In the genomic region with DNA sequence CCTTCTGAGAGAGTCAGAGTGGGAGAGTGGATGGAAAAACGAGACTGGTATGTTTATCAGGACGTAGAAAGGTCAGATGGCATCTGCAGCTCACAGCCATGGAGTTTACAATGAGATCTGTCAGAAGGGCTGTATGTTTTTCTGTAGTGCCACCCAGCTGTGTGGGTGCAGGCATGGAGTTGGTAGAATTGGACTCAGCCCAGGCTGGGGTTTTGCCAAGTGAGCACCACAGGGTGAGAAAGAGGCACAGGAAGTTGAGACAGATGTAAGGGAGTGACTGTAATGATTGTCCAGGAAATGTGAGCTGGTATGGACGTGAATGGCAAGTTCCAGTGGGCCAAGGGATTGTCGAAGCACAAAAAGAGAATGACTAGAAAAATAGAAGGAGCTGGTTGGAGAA, we compare ENCODE assay signal across 9 cellular contexts. TPM values are rescaled to one million over a fixed set of nuclear protein-coding genes. Genes with fewer than 3 reads are reported as not detected.
DNase-seq lines count a peak whose midpoint lies in the region; ATAC-seq, FAIRE-seq and TF ChIP-seq lines count a peak whose summit lies in the region.
"Had no signal": no experiment of that assay in that cellular context is flagged by ENCODE, and none has a peak within 500 bp of the region (broad histone marks: within the 10 kb centered on the region; RNA-seq: fewer than 3 reads in every experiment).

No MANE protein-coding gene starts in this region.

- no TSS peak for BruUV-seq in GM12878 (replicated peaks; lab: Mats Ljungman, UMichigan)

- no peak overlapping the region for H3K9ac ChIP-seq in GM12878 (ENCODE audit: control insufficient read depth, insufficient read depth, low read length)

- H3K4me2 ChIP-seq in GM12878 (ENCODE audit: control insufficient read depth, insufficient read depth), result no peak overlapping the region

- H4K20me1 ChIP-seq in GM12878 (ENCODE audit: control insufficient read depth, insufficient read depth), result no peaks in the 10 kb centered on the region

- H3K4me1 ChIP-seq in GM12878 (ENCODE audit: control insufficient read depth, insufficient read depth, low read length), result peaks cover 4% of the 10 kb centered on the region

- no peaks in the 10 kb centered on the region; a peak in 2 of 4 replicates for H3K27me3 ChIP-seq in GM12878 (replicated peaks in 1 of 2; ENCODE audit: control insufficient read depth in 2 of 2, insufficient read depth in 2 of 2, low read length in 1 of 2)

- no peaks in the 10 kb centered on the region for H3K9me3 ChIP-seq in GM12878 (replicated peaks; ENCODE audit: control insufficient read depth, insufficient read depth, low read length)

- ATAC-seq in GM18870 (IDR thresholded peaks at IDR 0.05; ENCODE audit: unreplicated experiment), result peak; percentile 44
- ATAC-seq in GM12878, result peak; percentile 24; the same call in 1 of the 3 replicates

- WGBS in GM12878 (ENCODE audit: insufficient coverage, insufficient replicate concordance, low lambda C conversion rate, missing lambda C conversion rate), result 6% methylated on average over 4 of the region's 4 CpGs

- SMC1A ChIA-PET in GM12878 (lab: Charles Lee; ENCODE audit: uncharacterized antibody, unreplicated experiment), result interaction anchor here (0.6 to 2.6 kb wide), 2 partner anchors 8 to 131 kb away, joined by 3 to 7 read pairs; no protein-coding TSS in a partner anchor

- H2AFZ ChIP-seq in GM12878 (ENCODE audit: control insufficient read depth, low read depth, low read length), result no peak overlapping the region

- TF ChIP-seq POLR2A in GM12878 (IDR thresholded peaks at IDR 0.05; ENCODE audit: low read depth, low read length), result no peak

- peak; percentile 71 for DNase-seq in RPMI7951 (ENCODE audit: low read depth)
- no peak for DNase-seq in GM12878 (ENCODE audit: low read depth, low spot score)
- DNase-seq in mucosa of gallbladder (ENCODE audit: low spot score), result peak; percentile 87
- no peak for DNase-seq in OCI-M2 (lab: John Stamatoyannopoulos, UW; ENCODE audit: unreplicated experiment)
- no peak for DNase-seq in SK-N-DZ (ENCODE audit: low spot score)
- no peak for DNase-seq in HuH-7.5 (ENCODE audit: low spot score)
- DNase-seq in KG1 (lab: John Stamatoyannopoulos, UW), result no peak

- no peak overlapping the region for H3K4me3 ChIP-seq in GM12878
- H3K4me3 ChIP-seq: cardiac muscle cell had no signal

- no peak for TF ChIP-seq CTCF in GM12878 (IDR thresholded peaks at IDR 0.05 in 2 of 3, conservative IDR thresholded peaks at IDR 0.05 in 1 of 3; ENCODE audit: control insufficient read depth in 2 of 3, extremely low read depth in 1 of 3, insufficient read depth in 1 of 3, low read depth in 3 of 3, low read length in 3 of 3)

- TF ChIP-seq EP300 in GM12878 (IDR thresholded peaks at IDR 0.05; ENCODE audit: borderline replicate concordance in 1 of 2, control insufficient read depth in 1 of 2, low read depth in 2 of 2, low read length in 2 of 2), result no peak

- H3K79me2 ChIP-seq in GM12878 (ENCODE audit: control insufficient read depth, insufficient read depth, low read length), result no peaks in the 10 kb centered on the region

- in situ Hi-C loops in GM12878 (cut with MboI), result no loop called here

- H3K36me3 ChIP-seq in GM12878 (ENCODE audit: control insufficient read depth in 2 of 2, insufficient read depth in 2 of 2, low read length in 1 of 2), result no peaks in the 10 kb centered on the region
- H3K36me3 ChIP-seq: cardiac muscle cell had no signal

- no peak for TF ChIP-seq RAD21 in GM12878 (IDR thresholded peaks at IDR 0.05; ENCODE audit: insufficient read depth, low read depth, low read length)

- intact Hi-C loops in GM12878 (cut with micrococcal nuclease; ENCODE audit: unreplicated experiment), result no loop called here

- CTCF ChIA-PET in GM12878 (lab: Yijun Ruan, JAX), result interaction anchor here (1.0 to 1.5 kb wide), 3 partner anchors 12 to 131 kb away, joined by 3 to 4 read pairs (median 3); no protein-coding TSS in a partner anchor

- H3K27ac ChIP-seq in GM12878 (ENCODE audit: control insufficient read depth, insufficient read depth), result no peak overlapping the region
- H3K27ac ChIP-seq: cardiac muscle cell had no signal

- FAIRE-seq in GM12878 (lab: Jason Lieb, UNC), result no peak

- RAD21 ChIA-PET in GM12878 (lab: Charles Lee; ENCODE audit: unreplicated experiment), result interaction anchor here (1.1 kb wide), 1 partner anchor 35 kb away, joined by 3 read pairs; no protein-coding TSS in a partner anchor

- POLR2A ChIA-PET in GM12878 (lab: Charles Lee), result no interaction called here

RNA-seq across cellular contexts. Expression of gene ZYX, which starts 9.1 kb away (rescaled TPM):
- 35.9 and 51.5 TPM in 2 replicates for total RNA-seq in RPMI7951 (2014; rRNA removed; shearing (Covaris generic))
- 12.6 and 17.0 TPM in 2 replicates for total RNA-seq in GM12878 (2013; cell fraction: nucleolus; rRNA removed)
- total RNA-seq in GM12878 (2014; rRNA removed) (16.5 and 23.2 TPM in 2 replicates), GM12878 (2014; rRNA removed; fragmentation: Illumina TruSeq; extraction: Trizol) (11.8 and 16.6 TPM in 2 replicates), GM12878 (2021) (90.5 and 100 TPM in 2 replicates), mucosa of gallbladder (276 TPM)
- polyA plus RNA-seq in GM12878 (2011; ENCODE audit: low read depth), result 32.5 TPM
- polyA plus RNA-seq in GM12878 (2011; rRNA removed) (2.4 and 4.5 TPM in 2 replicates), GM12878 (2014; fragmentation: Illumina TruSeq; extraction: Trizol) (28.2 and 44.0 TPM in 2 replicates), GM12878 (2014; fragmentation: Nextera tagmentation; extraction: Ambion mirVana) (1 to 10 TPM; 2.1 to 4.0 TPM), GM12878 (2014; rRNA removed) (32.0 and 47.3 TPM in 2 replicates), GM12878 (2016; fragmentation: Nextera tagmentation; extraction: Ambion mirVana) (10 to 100 TPM; 66.5 to 82.3 TPM)
- 9.0 and 12.3 TPM in 2 replicates for polyA plus RNA-seq in GM12878 (2011; cell fraction: cytosol; rRNA removed)
- polyA plus RNA-seq in GM12878 (2011; cell fraction: nucleus; rRNA removed), result 41.0 and 61.8 TPM in 2 replicates
- polyA plus RNA-seq in GM12878 (2012), result 61.2 and 77.5 TPM in 2 replicates
- 9.9 and 16.7 TPM in 2 replicates for polyA minus RNA-seq in GM12878 (2011; rRNA and poly(A)+ RNA removed)
- polyA minus RNA-seq in GM12878 (2011; cell fraction: cytosol; rRNA and poly(A)+ RNA removed), result 23.9 and 26.0 TPM in 2 replicates
- polyA minus RNA-seq in GM12878 (2011; cell fraction: nucleus; rRNA and poly(A)+ RNA removed), result 24.9 and 40.2 TPM in 2 replicates
- 10.1 and 11.9 TPM in 2 replicates for polyA plus RNA-seq in SK-N-DZ (2014; cell fraction: cytosol; rRNA removed)
- 12.2 and 19.2 TPM in 2 replicates for polyA plus RNA-seq in SK-N-DZ (2014; cell fraction: nucleus; rRNA removed)

RNA-seq across cellular contexts. Expression of gene FAM131B, which starts 9.6 kb away (rescaled TPM):
- total RNA-seq in RPMI7951 (2014; rRNA removed; shearing (Covaris generic)), result not detected in 2 replicates
- not detected in 2 replicates for total RNA-seq in GM12878 (2013; cell fraction: nucleolus; rRNA removed)
- total RNA-seq in GM12878 (2014; rRNA removed) (not detected in 2 replicates), GM12878 (2014; rRNA removed; fragmentation: Illumina TruSeq; extraction: Trizol) (not detected in 2 replicates), GM12878 (2021) (0.05 and 0.13 TPM in 2 replicates), mucosa of gallbladder (6.6 TPM)
- polyA plus RNA-seq in GM12878 (2011; ENCODE audit: low read depth), result not detected
- polyA plus RNA-seq in GM12878 (2011; rRNA removed) (0.03 TPM in 1 of 2 replicates, not detected in the other), GM12878 (2014; fragmentation: Illumina TruSeq; extraction: Trizol) (not detected in 2 replicates), GM12878 (2014; fragmentation: Nextera tagmentation; extraction: Ambion mirVana) (not detected), GM12878 (2014; rRNA removed) (not detected in 2 replicates), GM12878 (2016; fragmentation: Nextera tagmentation; extraction: Ambion mirVana) (not detected)
- 0.03 TPM in 2 replicates for polyA plus RNA-seq in GM12878 (2011; cell fraction: cytosol; rRNA removed)
- polyA plus RNA-seq in GM12878 (2011; cell fraction: nucleus; rRNA removed), result 0.03 and 0.04 TPM in 2 replicates
- not detected in 2 replicates for polyA plus RNA-seq in GM12878 (2012)
- polyA minus RNA-seq in GM12878 (2011; rRNA and poly(A)+ RNA removed), result 0.05 and 0.15 TPM in 2 replicates
- polyA minus RNA-seq in GM12878 (2011; cell fraction: cytosol; rRNA and poly(A)+ RNA removed), result not detected in 2 replicates
- 0.10 TPM in 1 of 2 replicates, not detected in the other for polyA minus RNA-seq in GM12878 (2011; cell fraction: nucleus; rRNA and poly(A)+ RNA removed)
- 12.0 and 14.0 TPM in 2 replicates for polyA plus RNA-seq in SK-N-DZ (2014; cell fraction: cytosol; rRNA removed)
- 9.8 and 11.6 TPM in 2 replicates for polyA plus RNA-seq in SK-N-DZ (2014; cell fraction: nucleus; rRNA removed)

RNA-seq across cellular contexts. Expression of gene EPHA1, which starts 36.6 kb away (rescaled TPM):
- not detected in 2 replicates for total RNA-seq in RPMI7951 (2014; rRNA removed; shearing (Covaris generic))
- not detected in 2 replicates for total RNA-seq in GM12878 (2013; cell fraction: nucleolus; rRNA removed)
- total RNA-seq in GM12878 (2014; rRNA removed), result not detected in 2 replicates
- not detected in 2 replicates for total RNA-seq in GM12878 (2014; rRNA removed; fragmentation: Illumina TruSeq; extraction: Trizol)
- 0.21 and 0.29 TPM in 2 replicates for total RNA-seq in GM12878 (2021)
- polyA plus RNA-seq in GM12878 (2011; ENCODE audit: low read depth), result not detected
- polyA plus RNA-seq in GM12878 (2011; rRNA removed), result 0.11 and 0.13 TPM in 2 replicates
- 0.03 and 0.04 TPM in 2 replicates for polyA plus RNA-seq in GM12878 (2011; cell fraction: cytosol; rRNA removed)
- polyA plus RNA-seq in GM12878 (2011; cell fraction: nucleus; rRNA removed), result 0.21 and 0.32 TPM in 2 replicates
- polyA plus RNA-seq in GM12878 (2012), result 0.69 and 1.2 TPM in 2 replicates
- not detected in 2 replicates for polyA plus RNA-seq in GM12878 (2014; fragmentation: Illumina TruSeq; extraction: Trizol)
- polyA plus RNA-seq in GM12878 (2014; fragmentation: Nextera tagmentation; extraction: Ambion mirVana), result not detected
- polyA plus RNA-seq in GM12878 (2014; rRNA removed), result not detected in 2 replicates
- under 1 TPM; 0.28 to 0.35 TPM for polyA plus RNA-seq in GM12878 (2016; fragmentation: Nextera tagmentation; extraction: Ambion mirVana)
- 0.37 TPM in 1 of 2 replicates, not detected in the other for polyA minus RNA-seq in GM12878 (2011; rRNA and poly(A)+ RNA removed)
- not detected in 2 replicates for polyA minus RNA-seq in GM12878 (2011; cell fraction: cytosol; rRNA and poly(A)+ RNA removed)
- not detected in 2 replicates for polyA minus RNA-seq in GM12878 (2011; cell fraction: nucleus; rRNA and poly(A)+ RNA removed)
- 38.0 TPM for total RNA-seq in mucosa of gallbladder
- not detected in 2 replicates for polyA plus RNA-seq in SK-N-DZ (2014; cell fraction: cytosol; rRNA removed)
- not detected in 2 replicates for polyA plus RNA-seq in SK-N-DZ (2014; cell fraction: nucleus; rRNA removed)

RNA-seq across cellular contexts. Expression of gene CLCN1, which starts 56.2 kb away (rescaled TPM):
- not detected in 2 replicates for total RNA-seq in RPMI7951 (2014; rRNA removed; shearing (Covaris generic))
- not detected in 2 replicates for total RNA-seq in GM12878 (2013; cell fraction: nucleolus; rRNA removed)
- total RNA-seq in GM12878 (2014; rRNA removed) (not detected in 2 replicates), GM12878 (2014; rRNA removed; fragmentation: Illumina TruSeq; extraction: Trizol) (not detected in 2 replicates), GM12878 (2021) (not detected in 2 replicates), mucosa of gallbladder (1.2 TPM)
- polyA plus RNA-seq in GM12878 (2011; ENCODE audit: low read depth), result not detected
- polyA plus RNA-seq in GM12878 (2011; rRNA removed) (not detected in 2 replicates), GM12878 (2014; fragmentation: Illumina TruSeq; extraction: Trizol) (not detected in 2 replicates), GM12878 (2014; fragmentation: Nextera tagmentation; extraction: Ambion mirVana) (not detected), GM12878 (2014; rRNA removed) (0.04 TPM in 1 of 2 replicates, not detected in the other), GM12878 (2016; fragmentation: Nextera tagmentation; extraction: Ambion mirVana) (under 1 TPM in 1 of 2 experiments, not detected in 1; 0.30 TPM)
- not detected in 2 replicates for polyA plus RNA-seq in GM12878 (2011; cell fraction: cytosol; rRNA removed)
- not detected in 2 replicates for polyA plus RNA-seq in GM12878 (2011; cell fraction: nucleus; rRNA removed)
- polyA plus RNA-seq in GM12878 (2012), result not detected in 2 replicates
- polyA minus RNA-seq in GM12878 (2011; rRNA and poly(A)+ RNA removed), result not detected in 2 replicates
- polyA minus RNA-seq in GM12878 (2011; cell fraction: cytosol; rRNA and poly(A)+ RNA removed), result not detected in 2 replicates
- not detected in 2 replicates for polyA minus RNA-seq in GM12878 (2011; cell fraction: nucleus; rRNA and poly(A)+ RNA removed)
- 0.49 and 0.70 TPM in 2 replicates for polyA plus RNA-seq in SK-N-DZ (2014; cell fraction: cytosol; rRNA removed)
- polyA plus RNA-seq in SK-N-DZ (2014; cell fraction: nucleus; rRNA removed), result 0.19 and 0.21 TPM in 2 replicates
- total RNA-seq: cardiac muscle cell had no signal
- polyA plus RNA-seq: cardiac muscle cell had no signal

Comparison
In these comparisons a context has a peak if more than half of its experiments do, and no peak if none do; other contexts are left out.
1. DNase-seq: peak in RPMI7951 (single experiment) and mucosa of gallbladder (single experiment); none in GM12878 (single experiment), OCI-M2 (single experiment), SK-N-DZ (single experiment), HuH-7.5 (single experiment) and KG1 (single experiment).
2. RNA of gene EPHA1, which starts 36.6 kb away (total RNA-seq): 38.0 TPM in mucosa of gallbladder (single experiment); not detected in RPMI7951 and 0.21 to 0.29 TPM in GM12878; every median in the first group is over 10 times any median in the second.